1 cellular context compared by ENCODE assay signal in genomic region chr20:62818592-62819493, GRCh38.
TF ChIP-seq lines count a peak whose summit lies in the region.

No MANE protein-coding gene starts in this region.

TF ChIP-seq in K562, 482 proteins besides CTCF, POLR2A, EP300 and RAD21:
- TF ChIP-seq ZNF224 (CRISPR knock-in tag; IDR thresholded peaks at IDR 0.05) (no peak), SPI1 (IDR thresholded peaks at IDR 0.05; ENCODE audit: borderline replicate concordance, low read depth, low read length) (0 out of 2 replicates have a peak, but pooled peaks have one; percentile 4), ATF2 (CRISPR knock-in tag; IDR thresholded peaks at IDR 0.05) (no peak), NFIC (IDR thresholded peaks at IDR 0.05) (peak; percentile 89)
TF ChIP-seq in K562: peak in this region for 2.
